10 cellular contexts compared by ENCODE assay signal in the genomic region with DNA sequence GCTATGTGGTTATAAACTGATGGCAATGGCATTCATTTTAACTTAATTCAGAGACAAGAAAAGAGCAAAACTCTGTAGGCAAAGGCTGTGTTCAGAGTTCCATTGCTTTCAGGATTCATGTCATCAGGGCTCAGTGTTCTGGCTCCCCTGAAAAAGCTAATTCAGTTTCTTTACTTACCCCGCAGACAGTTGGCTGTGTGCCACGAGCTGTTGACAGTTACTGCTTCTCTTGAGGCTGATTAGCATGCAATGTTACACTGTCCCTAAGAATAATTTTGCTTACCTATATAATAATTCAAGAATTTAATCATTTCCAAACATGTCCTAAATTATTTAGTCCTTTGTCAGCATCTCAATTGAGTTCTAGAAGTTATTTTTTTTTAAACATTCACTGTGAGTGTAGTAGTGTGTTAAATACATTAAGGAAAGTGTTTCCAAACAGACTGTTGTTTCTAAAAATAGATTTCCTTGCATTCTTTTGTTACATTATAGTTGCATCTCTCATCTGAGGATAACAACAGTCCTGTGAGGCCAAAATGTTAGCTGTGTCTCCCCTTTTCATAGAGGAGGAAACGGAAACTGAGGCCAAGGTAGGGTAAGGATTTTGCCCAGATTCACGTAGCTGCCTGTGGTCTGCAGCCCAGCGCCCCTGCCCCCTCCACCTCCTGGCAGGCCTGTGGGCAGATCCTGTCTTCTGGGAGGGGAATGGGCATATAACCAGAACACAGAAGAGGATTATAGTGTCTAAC.
A peak's percentile ranks its signal among the peaks of the same experiment; 100 is the strongest.
DNase-seq lines count a peak whose midpoint lies in the region; ATAC-seq and TF ChIP-seq lines count a peak whose summit lies in the region.
"Had no signal": no experiment of that assay in that cellular context is flagged by ENCODE, and none has a peak within 500 bp of the region (broad histone marks: within the 10 kb centered on the region; RNA-seq: fewer than 3 reads in every experiment).

No MANE protein-coding gene starts in this region.

- H3K27ac ChIP-seq in IMR-90 (ENCODE audit: insufficient read depth, low read length) (no peak overlapping the region), ovary (peak overlapping the region in 1 of 2 donors; percentile 31), brain microvascular endothelial cell (no peak overlapping the region)

- CTCF ChIA-PET in IMR-90 (lab: Yijun Ruan, JAX): interaction anchor here (1.0 kb wide), 1 partner anchor 126 kb away, joined by 6 read pairs; no protein-coding TSS in a partner anchor

- H3K14ac ChIP-seq in IMR-90 (replicated peaks; ENCODE audit: low read depth, low read length): peak overlapping the region; percentile 27; the same call in 1 of the 2 replicates

- peak overlapping the region; percentile 33; the same call in 1 of the 2 replicates for H3K4ac ChIP-seq in IMR-90 (ENCODE audit: low read depth, low read length)

- no peak overlapping the region for H2BK5ac ChIP-seq in IMR-90 (ENCODE audit: low read depth, low read length, poor library complexity, severe bottlenecking)

- peak overlapping the region; percentile 28; the same call in 1 of the 2 replicates for H2AK5ac ChIP-seq in IMR-90 (ENCODE audit: low read depth, low read length)

- TF ChIP-seq RAD21 in IMR-90 (IDR thresholded peaks at IDR 0.05; ENCODE audit: low read length): no peak

- intact Hi-C loops in IMR-90 (cut with micrococcal nuclease): no loop called here
- intact Hi-C loops in ovary (cut with DNase I): no loop called here

- H3K9me3 Mint-ChIP-seq in chondrocyte (ENCODE audit: low read depth): no peaks in the 10 kb centered on the region
- no peaks in the 10 kb centered on the region for H3K9me3 Mint-ChIP-seq in stimulated activated effector memory CD8-positive, alpha-beta T cell treated with anti-CD3 and anti-CD28 coated beads, Interleukin-12 subunit alpha, Interleukin-12 subunit beta, amount 100 ng/mL, for 72 hours

- no peaks in the 10 kb centered on the region for H3K4me1 Mint-ChIP-seq in chondrocyte (ENCODE audit: low read depth)
- peaks cover 14% of the 10 kb centered on the region for H3K4me1 Mint-ChIP-seq in stimulated activated effector memory CD8-positive, alpha-beta T cell treated with anti-CD3 and anti-CD28 coated beads, Interleukin-12 subunit alpha, Interleukin-12 subunit beta, amount 100 ng/mL, for 72 hours

- TF ChIP-seq POLR2A in IMR-90 (IDR thresholded peaks at IDR 0.05; ENCODE audit: low read depth, low read length) (no peak), ovary (IDR thresholded peaks at IDR 0.05) (no peak)

- peak overlapping the region; percentile 44 for H2AK9ac ChIP-seq in IMR-90 (replicated peaks; ENCODE audit: low read depth, low read length, poor library complexity)

- in situ Hi-C loops in IMR-90 (cut with MboI; ENCODE audit: low sequenced_read_pairs): no loop called here
- in situ Hi-C loops in brain microvascular endothelial cell (cut with HindIII; ENCODE audit: low pct_ligation_motif_present, low sequenced_read_pairs): no loop called here

- POLR2A ChIA-PET in IMR-90 (lab: Charles Lee; ENCODE audit: unreplicated experiment): no interaction called here

- no peaks in the 10 kb centered on the region for H3K36me3 Mint-ChIP-seq in chondrocyte (ENCODE audit: low read depth)
- H3K36me3 Mint-ChIP-seq in stimulated activated effector memory CD8-positive, alpha-beta T cell treated with anti-CD3 and anti-CD28 coated beads, Interleukin-12 subunit alpha, Interleukin-12 subunit beta, amount 100 ng/mL, for 72 hours: no peaks in the 10 kb centered on the region

- peak overlapping the region; percentile 60 for H3K27ac Mint-ChIP-seq in chondrocyte (ENCODE audit: unreplicated experiment)
- H3K27ac Mint-ChIP-seq in stimulated activated effector memory CD8-positive, alpha-beta T cell treated with anti-CD3 and anti-CD28 coated beads, Interleukin-12 subunit alpha, Interleukin-12 subunit beta, amount 100 ng/mL, for 72 hours: no peak overlapping the region

- H3K56ac ChIP-seq in IMR-90 (ENCODE audit: extremely low read depth, insufficient read depth, low read length): no peak overlapping the region

- peaks cover 17% of the 10 kb centered on the region for H3K9me1 ChIP-seq in IMR-90 (ENCODE audit: insufficient read depth, low read length)

- H2BK15ac ChIP-seq in IMR-90 (ENCODE audit: low read depth, low read length): peak overlapping the region; percentile 10; the same call in 1 of the 3 replicates

- H4K91ac ChIP-seq in IMR-90 (ENCODE audit: insufficient read depth, low read depth, low read length): peak overlapping the region; percentile 15; the same call in 1 of the 2 replicates

- no peaks in the 10 kb centered on the region; the same call in 1 of the 2 replicates for H4K20me1 ChIP-seq in IMR-90 (ENCODE audit: insufficient read depth, low read length)

- H3K27me3 ChIP-seq in IMR-90 (ENCODE audit: control insufficient read depth, insufficient read depth, low read length): no peaks in the 10 kb centered on the region
- no peaks in the 10 kb centered on the region for H3K27me3 ChIP-seq in ovary
- no peaks in the 10 kb centered on the region for H3K27me3 ChIP-seq in brain microvascular endothelial cell (replicated peaks)

- dilution Hi-C loops in IMR-90 (cut with HindIII; ENCODE audit: low sequenced_read_pairs, unreplicated experiment): no loop called here

- H2AFZ ChIP-seq in IMR-90 (replicated peaks; ENCODE audit: low read length, poor library complexity): no peak overlapping the region

- H3K4me3 ChIP-seq in IMR-90 (ENCODE audit: insufficient read depth, low read depth, low read length) (no peak overlapping the region), ovary (no peak overlapping the region), brain microvascular endothelial cell (ENCODE audit: low read depth, low read length) (no peak overlapping the region)

- H3K9me3 ChIP-seq in IMR-90 (ENCODE audit: control insufficient read depth, insufficient read depth, low read length): no peaks in the 10 kb centered on the region
- H3K9me3 ChIP-seq in ovary: no peaks in the 10 kb centered on the region

- H3K36me3 ChIP-seq in IMR-90 (ENCODE audit: control insufficient read depth, insufficient read depth, low read length) (no peaks in the 10 kb centered on the region), ovary (no peaks in the 10 kb centered on the region), brain microvascular endothelial cell (replicated peaks) (no peaks in the 10 kb centered on the region)

- BruUV-seq in IMR-90 (replicated peaks; lab: Mats Ljungman, UMichigan): no TSS peak

- peaks cover 19 to 49% of the 10 kb centered on the region in 2 experiments; a peak in 3 of 4 replicates for H3K79me1 ChIP-seq in IMR-90 (ENCODE audit: low read depth in 1 of 2, low read length in 2 of 2)

- no CpG with 5 or more reads among the region's 5 CpGs for WGBS in IMR-90 (ENCODE audit: extremely low coverage in 2 of 2, insufficient read length in 1 of 2), 2 experiments
- 36 to 37% (median 36%) methylated on average over 5 of the region's 5 CpGs for WGBS in ovary, 3 donors

- H2BK20ac ChIP-seq in IMR-90 (ENCODE audit: low read depth, low read length): no peak overlapping the region

- peak overlapping the region; percentile 14; the same call in 1 of the 2 replicates for H3K4me2 ChIP-seq in IMR-90 (ENCODE audit: low read depth, low read length)

- 0 out of 2 replicates have a peak overlapping the region, but pooled peaks have one; percentile 56 for H3K23ac ChIP-seq in IMR-90 (ENCODE audit: low read depth, low read length)

- H2BK120ac ChIP-seq in IMR-90 (ENCODE audit: low read depth, low read length): peak overlapping the region; percentile 39; the same call in 1 of the 2 replicates

- TF ChIP-seq EP300 in ovary (IDR thresholded peaks at IDR 0.05): no peak

- no peak overlapping the region for H3K18ac ChIP-seq in IMR-90 (ENCODE audit: low read depth, low read length)

- peak; percentile 28 for DNase-seq in IMR-90
- peak; percentile 75 for DNase-seq in NCI-H345 treated with DMSO at 0.1 percent for 48 hours (lab: John Stamatoyannopoulos, UW; ENCODE audit: unreplicated experiment)
- DNase-seq in chondrocyte (ENCODE audit: low spot score): no peak
- DNase-seq in ovary: peak; percentile 44 to 75 (median 64)
- no peak for DNase-seq in brain microvascular endothelial cell
- no peak for DNase-seq in stimulated activated effector memory CD8-positive, alpha-beta T cell treated with anti-CD3 and anti-CD28 coated beads, Interleukin-12 subunit alpha, Interleukin-12 subunit beta, amount 100 ng/mL, for 72 hours (ENCODE audit: low spot score in 2 of 2)
- no peak for DNase-seq in 8988T
- DNase-seq: activated T-cell treated with anti-CD3 and anti-CD28 coated beads, Interleukin-2, amount 50 U/mL, for 48 hours; Kasumi-1 had no signal

- no peak overlapping the region for H4K5ac ChIP-seq in IMR-90 (ENCODE audit: low read depth, low read length)

- H3K4me3 Mint-ChIP-seq in chondrocyte (ENCODE audit: unreplicated experiment): no peak overlapping the region
- H3K4me3 Mint-ChIP-seq in stimulated activated effector memory CD8-positive, alpha-beta T cell treated with anti-CD3 and anti-CD28 coated beads, Interleukin-12 subunit alpha, Interleukin-12 subunit beta, amount 100 ng/mL, for 72 hours: no peak overlapping the region

- peak; percentile 28; the same call in 1 of the 2 replicates for ATAC-seq in IMR-90 (ENCODE audit: low read depth)
- ATAC-seq in stimulated activated effector memory CD8-positive, alpha-beta T cell treated with anti-CD3 and anti-CD28 coated beads, Interleukin-12 subunit alpha, Interleukin-12 subunit beta, amount 100 ng/mL, for 72 hours: no peak
- no peak for ATAC-seq in HG02642 (IDR thresholded peaks at IDR 0.05; ENCODE audit: poor library complexity, unreplicated experiment)

- H3K27me3 Mint-ChIP-seq in chondrocyte (ENCODE audit: low read depth): no peaks in the 10 kb centered on the region

- H3K4me1 ChIP-seq in IMR-90 (ENCODE audit: control insufficient read depth, insufficient read depth, low read length) (peaks cover 16% of the 10 kb centered on the region), ovary (ENCODE audit: insufficient read depth) (peaks cover 32% of the 10 kb centered on the region)

- H4K8ac ChIP-seq in IMR-90 (ENCODE audit: low read depth in 2 of 2, low read length in 2 of 2): peak overlapping the region in 1 of 2 experiments; percentile 19; a peak in 1 of 4 replicates

- no peak overlapping the region for H3K9ac ChIP-seq in IMR-90 (ENCODE audit: low read depth, low read length)

- TF ChIP-seq CTCF in IMR-90 (conservative IDR thresholded peaks at IDR 0.05; ENCODE audit: low read depth, low read length) (no peak), chondrocyte (IDR thresholded peaks at IDR 0.05) (no peak), ovary (IDR thresholded peaks at IDR 0.05) (no peak), brain microvascular endothelial cell (IDR thresholded peaks at IDR 0.05; ENCODE audit: low read depth, low read length, missing control alignments) (no peak)

TF ChIP-seq in IMR-90, 13 proteins besides CTCF, POLR2A, EP300 and RAD21 (continues in another document):
- TF ChIP-seq SMC3 (IDR thresholded peaks at IDR 0.05; ENCODE audit: low read depth, low read length) (no peak), BHLHE40 (IDR thresholded peaks at IDR 0.05; ENCODE audit: low read depth, low read length) (no peak), CHD1 (IDR thresholded peaks at IDR 0.05; ENCODE audit: low read depth, low read length) (no peak), CEBPB (IDR thresholded peaks at IDR 0.05; ENCODE audit: low read depth, low read length) (no peak)

Comparison
In these comparisons a context has a peak if more than half of its experiments do, and no peak if none do; other contexts are left out.
1. DNase-seq: peak in IMR-90 (single experiment), NCI-H345 treated with DMSO at 0.1 percent for 48 hours (single experiment) and ovary (5 of 5); none in chondrocyte (single experiment), brain microvascular endothelial cell (single experiment), stimulated activated effector memory CD8-positive, alpha-beta T cell treated with anti-CD3 and anti-CD28 coated beads, Interleukin-12 subunit alpha, Interleukin-12 subunit beta, amount 100 ng/mL, for 72 hours (0 of 2) and 8988T (single experiment).